Comparison of ENCODE assay signal across 1 cellular context in genomic region chr1:159854693-159855192, GRCh38.
A peak's percentile ranks its signal among the peaks of the same experiment; 100 is the strongest.
TF ChIP-seq lines count a peak whose summit lies in the region.

No MANE protein-coding gene starts in this region.

TF ChIP-seq in IMR-90, 13 proteins besides CTCF, POLR2A, EP300 and RAD21:
- TF ChIP-seq MAFK (IDR thresholded peaks at IDR 0.05; ENCODE audit: low read depth, low read length) = no peak
- peak; percentile 68; the same call in 1 of the 2 replicates for TF ChIP-seq MXI1 (IDR thresholded peaks at IDR 0.05; ENCODE audit: borderline replicate concordance, low read depth, low read length)
- no peak for TF ChIP-seq ELK1 (IDR thresholded peaks at IDR 0.05; ENCODE audit: borderline replicate concordance, low read depth, low read length)
- TF ChIP-seq MAZ (IDR thresholded peaks at IDR 0.05; ENCODE audit: borderline replicate concordance, low read depth, low read length) = peak; percentile 42; the same call in 1 of the 2 replicates
- TF ChIP-seq FOS (IDR thresholded peaks at IDR 0.05; ENCODE audit: low read depth, low read length) = 0 out of 2 replicates have a peak, but pooled peaks have one; percentile 6
TF ChIP-seq in IMR-90: peak in this region for 3.
